In the genomic region with DNA sequence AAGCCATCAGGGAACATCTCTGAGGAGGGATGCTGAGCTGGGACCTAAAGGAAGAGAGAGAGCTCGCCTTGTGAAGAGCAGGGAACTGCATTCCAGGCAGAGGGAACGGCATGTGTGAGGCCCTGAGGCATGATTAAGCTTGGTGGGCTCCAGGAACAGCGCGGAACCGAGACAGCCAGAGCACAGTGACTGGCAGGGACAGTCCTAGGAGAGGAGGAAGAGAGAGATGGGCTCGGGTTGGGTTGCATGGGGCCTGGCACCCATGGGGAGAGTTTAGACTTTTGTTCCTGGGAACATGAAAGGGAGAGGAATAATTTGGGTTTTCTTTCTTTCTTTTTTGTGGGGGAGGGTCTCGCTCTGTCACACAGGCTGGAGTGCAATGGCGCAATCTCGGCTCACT, we compare ENCODE assay signal across 24 cellular contexts. TPM values are rescaled to one million over a fixed set of nuclear protein-coding genes. Genes with fewer than 3 reads are reported as not detected.
A peak's percentile ranks its signal among the peaks of the same experiment; 100 is the strongest.
DNase-seq lines count a peak whose midpoint lies in the region; ATAC-seq and TF ChIP-seq lines count a peak whose summit lies in the region.
"Had no signal": no experiment of that assay in that cellular context is flagged by ENCODE, and none has a peak within 500 bp of the region (broad histone marks: within the 10 kb centered on the region; RNA-seq: fewer than 3 reads in every experiment).

No MANE protein-coding gene starts in this region.

- intact Hi-C loops in activated CD4-positive, alpha-beta T cell treated with anti-CD3 and anti-CD28 coated beads for 36 hours (cut with DNase I, micrococcal nuclease) = no loop called here
- intact Hi-C loops in CD14-positive monocyte (cut with micrococcal nuclease) = no loop called here

- no peaks in the 10 kb centered on the region for H3K27me3 Mint-ChIP-seq in activated CD4-positive, alpha-beta T cell treated with anti-CD3 and anti-CD28 coated beads for 36 hours
- H3K27me3 Mint-ChIP-seq in CD14-positive monocyte (ENCODE audit: low read depth in 3 of 3) = no peaks in the 10 kb centered on the region
- H3K27me3 Mint-ChIP-seq in activated CD8-positive, alpha-beta T cell treated with anti-CD3 and anti-CD28 coated beads, Interleukin-2, amount 10 ng/mL, durations not matched to agents 7 days and 5 days (ENCODE audit: low read depth) = no peaks in the 10 kb centered on the region
- H3K27me3 Mint-ChIP-seq in memory B cell = no peaks in the 10 kb centered on the region

- H3K9me3 Mint-ChIP-seq in activated CD4-positive, alpha-beta T cell treated with anti-CD3 and anti-CD28 coated beads for 36 hours (ENCODE audit: low read depth) = no peaks in the 10 kb centered on the region
- peaks cover 0 to 2% (median 0%) of the 10 kb centered on the region in 7 donors for H3K9me3 Mint-ChIP-seq in CD14-positive monocyte
- H3K9me3 Mint-ChIP-seq in activated CD8-positive, alpha-beta T cell treated with anti-CD3 and anti-CD28 coated beads, Interleukin-2, amount 10 ng/mL, durations not matched to agents 7 days and 5 days (ENCODE audit: insufficient read depth) = no peaks in the 10 kb centered on the region
- H3K9me3 Mint-ChIP-seq in memory B cell = no peaks in the 10 kb centered on the region
- H3K9me3 Mint-ChIP-seq: H9, nephron progenitor cell had no signal

- H3K36me3 Mint-ChIP-seq in activated CD4-positive, alpha-beta T cell treated with anti-CD3 and anti-CD28 coated beads for 36 hours (ENCODE audit: low read depth) = peaks cover 55% of the 10 kb centered on the region
- H3K36me3 Mint-ChIP-seq in CD14-positive monocyte = peaks cover 80 to 94% of the 10 kb centered on the region in 2 donors
- peaks cover 66% of the 10 kb centered on the region for H3K36me3 Mint-ChIP-seq in activated CD8-positive, alpha-beta T cell treated with anti-CD3 and anti-CD28 coated beads, Interleukin-2, amount 10 ng/mL, durations not matched to agents 7 days and 5 days (ENCODE audit: low read depth)
- H3K36me3 Mint-ChIP-seq in memory B cell = peaks cover 27% of the 10 kb centered on the region

- no peak for ATAC-seq in activated CD4-positive, alpha-beta T cell treated with anti-CD3 and anti-CD28 coated beads for 36 hours
- ATAC-seq in activated CD8-positive, alpha-beta T cell treated with anti-CD3 and anti-CD28 coated beads, Interleukin-2, amount 10 ng/mL, durations not matched to agents 7 days and 5 days = no peak
- no peak for ATAC-seq in memory B cell (ENCODE audit: low read depth)
- ATAC-seq: gastroesophageal sphincter, HepG2, left cardiac atrium had no signal

- H3K4me1 Mint-ChIP-seq in activated CD4-positive, alpha-beta T cell treated with anti-CD3 and anti-CD28 coated beads for 36 hours = peaks cover 22% of the 10 kb centered on the region
- H3K4me1 Mint-ChIP-seq in CD14-positive monocyte (no peaks in the 10 kb centered on the region), memory B cell (peaks cover 15% of the 10 kb centered on the region)
- peaks cover 5% of the 10 kb centered on the region for H3K4me1 Mint-ChIP-seq in activated CD8-positive, alpha-beta T cell treated with anti-CD3 and anti-CD28 coated beads, Interleukin-2, amount 10 ng/mL, durations not matched to agents 7 days and 5 days (ENCODE audit: low read depth)

- no peak for DNase-seq in activated CD4-positive, alpha-beta T cell treated with anti-CD3 and anti-CD28 coated beads for 36 hours
- no peak for DNase-seq in activated CD4-positive, alpha-beta T cell treated with anti-CD3 and anti-CD28 coated beads for 1 hour
- DNase-seq in CD14-positive monocyte (ENCODE audit: low spot score) (no peak), memory B cell (ENCODE audit: low spot score in 2 of 2) (no peak), retina (no peak), kidney tubule cell (ENCODE audit: low spot score) (no peak), HUDEP-2 (lab: John Stamatoyannopoulos, UW; ENCODE audit: unreplicated experiment in 76 of 76) (no peak)
- no peak for DNase-seq in activated CD8-positive, alpha-beta T cell treated with anti-CD3 and anti-CD28 coated beads, Interleukin-2, amount 10 ng/mL, durations not matched to agents 7 days and 5 days
- DNase-seq: 8988T; activated T-cell treated with anti-CD3 and anti-CD28 coated beads, Interleukin-2, amount 50 U/mL, for 48 hours; colonic mucosa; effector CD4-positive, alpha-beta T cell; H9; Karpas-422; left cardiac atrium; NCI-H2029; NCI-H510A treated with DMSO at 0.1 percent for 48 hours; nephron progenitor cell; RPMI8226; SJCRH30; stimulated activated naive CD4-positive, alpha-beta T cell treated with Interleukin-2 at 50 U/mL for 16 hours; testis had no signal

- H3K4me3 Mint-ChIP-seq in activated CD4-positive, alpha-beta T cell treated with anti-CD3 and anti-CD28 coated beads for 36 hours = no peak overlapping the region
- H3K4me3 Mint-ChIP-seq in CD14-positive monocyte (no peak overlapping the region), memory B cell (no peak overlapping the region)
- no peak overlapping the region for H3K4me3 Mint-ChIP-seq in activated CD8-positive, alpha-beta T cell treated with anti-CD3 and anti-CD28 coated beads, Interleukin-2, amount 10 ng/mL, durations not matched to agents 7 days and 5 days
- H3K4me3 Mint-ChIP-seq: H9, nephron progenitor cell had no signal

- TF ChIP-seq CTCF in CD14-positive monocyte (IDR thresholded peaks at IDR 0.05) = no peak

- H3K27ac Mint-ChIP-seq in activated CD4-positive, alpha-beta T cell treated with anti-CD3 and anti-CD28 coated beads for 36 hours = peak overlapping the region; percentile 8
- H3K27ac Mint-ChIP-seq in CD14-positive monocyte (peak overlapping the region in 5 of 7 donors; percentile 21 to 68 (median 66)), memory B cell (peak overlapping the region; percentile 66)
- H3K27ac Mint-ChIP-seq in activated CD8-positive, alpha-beta T cell treated with anti-CD3 and anti-CD28 coated beads, Interleukin-2, amount 10 ng/mL, durations not matched to agents 7 days and 5 days = peak overlapping the region; percentile 62
- H3K27ac Mint-ChIP-seq: H9, nephron progenitor cell had no signal

- CTCF ChIA-PET in activated CD4-positive, alpha-beta T cell treated with anti-CD3 and anti-CD28 coated beads for 36 hours (lab: Charles Lee) = interaction anchor here (0.9 to 3.2 kb wide), 3 partner anchors 31 to 88 kb away, joined by 3 to 14 read pairs (median 6); no protein-coding TSS in a partner anchor
- CTCF ChIA-PET in activated CD8-positive, alpha-beta T cell treated with anti-CD3 and anti-CD28 coated beads, Interleukin-2, amount 10 ng/mL, durations not matched to agents 7 days and 5 days (lab: Charles Lee) = interaction anchor here (0.7 to 1.7 kb wide), 3 partner anchors 14 to 61 kb away, joined by 3 to 4 read pairs (median 3); no protein-coding TSS in a partner anchor

- POLR2A ChIA-PET in activated CD4-positive, alpha-beta T cell treated with anti-CD3 and anti-CD28 coated beads for 36 hours (lab: Charles Lee) = interaction anchor here (1.7 kb wide), 1 partner anchor 26 kb away, joined by 4 read pairs; no protein-coding TSS in a partner anchor
- POLR2A ChIA-PET in activated CD8-positive, alpha-beta T cell treated with anti-CD3 and anti-CD28 coated beads, Interleukin-2, amount 10 ng/mL, durations not matched to agents 7 days and 5 days (lab: Charles Lee) = interaction anchor here (1.2 to 1.6 kb wide), 2 partner anchors 10 to 64 kb away, joined by 3 to 4 read pairs; a partner anchor contains a TSS

RNA-seq across cellular contexts. Expression of a gene that starts 39.2 kb away (rescaled TPM):
- 1 to 10 TPM; 4.9 to 7.3 TPM for total RNA-seq in activated CD4-positive, alpha-beta T cell treated with anti-CD3 and anti-CD28 coated beads for 36 hours
- polyA plus RNA-seq in CD14-positive monocyte = 10 to 100 TPM; 18.3 to 23.9 TPM
- total RNA-seq in activated CD8-positive, alpha-beta T cell treated with anti-CD3 and anti-CD28 coated beads, Interleukin-2, amount 10 ng/mL, durations not matched to agents 7 days and 5 days = 10 to 100 TPM; 11.3 to 12.5 TPM

Comparison
In these comparisons a context has a peak if more than half of its experiments do, and no peak if none do; other contexts are left out.
1. H3K27ac Mint-ChIP-seq: peak in every context shown above with its lines; median percentile 66 in CD14-positive monocyte; 66 in memory B cell; 62 in activated CD8-positive, alpha-beta T cell treated with anti-CD3 and anti-CD28 coated beads, Interleukin-2, amount 10 ng/mL, durations not matched to agents 7 days and 5 days; 8 in activated CD4-positive, alpha-beta T cell treated with anti-CD3 and anti-CD28 coated beads for 36 hours.